Comparison of ENCODE assay signal across 17 cellular contexts in the genomic region with DNA sequence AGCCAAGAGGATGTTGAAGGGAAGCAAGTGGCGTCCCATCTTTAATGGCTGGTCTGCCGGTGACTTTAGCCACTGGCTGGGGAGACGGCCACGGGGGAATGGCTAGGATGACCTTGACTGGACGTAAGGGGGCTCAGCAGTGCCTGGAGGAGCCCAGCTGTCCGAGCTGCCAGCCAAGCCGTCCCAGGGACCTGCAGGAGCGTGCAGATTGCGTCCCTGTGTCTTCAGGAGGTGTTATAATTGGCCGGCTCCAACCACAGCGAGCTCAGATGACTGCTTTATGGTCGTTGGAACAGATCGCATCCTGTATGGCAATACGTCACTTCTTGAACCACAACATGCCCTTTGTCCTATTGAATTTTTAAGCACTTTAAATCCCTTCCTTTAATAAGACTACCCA.
"Had no signal": no experiment of that assay in that cellular context is flagged by ENCODE, and none has a peak within 500 bp of the region (broad histone marks: within the 10 kb centered on the region; RNA-seq: fewer than 3 reads in every experiment).

No MANE protein-coding gene starts in this region.

- DNase-seq: activated CD4-positive, alpha-beta T cell treated with anti-CD3 and anti-CD28 coated beads for 1 hour; activated CD4-positive, alpha-beta T cell treated with anti-CD3 and anti-CD28 coated beads, Interleukin-2, amount 50 U/mL, for 4 hours; activated naive CD4-positive, alpha-beta T cell; aorta; brain microvascular endothelial cell; hippocampal formation; left colon; retina; stimulated activated CD4-positive, alpha-beta T cell treated with anti-CD3 and anti-CD28 coated beads, Interleukin-12 subunit alpha, Interleukin-12 subunit beta, amount 100 ng/mL, for 4 hours; stimulated activated CD4-positive, alpha-beta T cell treated with anti-CD3 and anti-CD28 coated beads, Interleukin-1b, Interleukin-23, amount 100 ng/mL, for 48 hours; stimulated activated CD8-positive, alpha-beta memory T cell treated with anti-CD3 and anti-CD28 coated beads, Interleukin-4, amount 100 ng/mL, for 48 hours; stimulated activated naive CD4-positive, alpha-beta T cell treated with Interleukin-2 at 50 U/mL for 16 hours had no signal

- ATAC-seq: natural killer cell treated with Interleukin-12 subunit alpha and Interleukin-12 subunit beta and Interleukin-15 and Interleukin-18, amount 100 ng/mL, for 72 hours had no signal

- H3K36me3 ChIP-seq: brain microvascular endothelial cell had no signal

- H3K9me3 ChIP-seq: tibial artery had no signal

- H3K27ac ChIP-seq: brain microvascular endothelial cell, coronary artery, foreskin keratinocyte, tibial artery had no signal

- H3K4me3 ChIP-seq: coronary artery, lung, tibial artery had no signal

- H3K27me3 ChIP-seq: brain microvascular endothelial cell, foreskin keratinocyte, tibial artery had no signal

- H3K4me1 ChIP-seq: tibial artery had no signal
